In the genomic region with DNA sequence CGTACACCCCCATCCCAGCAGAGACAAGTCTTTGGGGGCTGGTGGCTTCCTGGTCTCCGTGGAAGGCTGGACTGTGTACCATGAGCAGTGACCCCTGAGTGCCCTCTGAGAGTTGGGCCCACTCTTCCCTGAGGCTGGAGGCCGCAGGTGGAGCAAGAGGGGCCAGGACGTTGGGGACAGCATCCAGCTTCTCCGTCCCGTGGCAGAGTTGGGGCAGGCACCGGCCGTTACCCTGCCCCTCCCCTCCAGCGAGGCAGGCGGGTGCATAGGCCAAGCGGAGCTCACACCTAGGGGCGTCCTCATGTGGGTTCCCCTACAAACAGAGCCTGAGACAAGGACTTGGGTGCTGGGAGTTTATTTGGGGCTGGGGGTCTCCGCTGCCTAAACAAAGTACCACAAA, we compare ENCODE assay signal across 37 cellular contexts. TPM values are rescaled to one million over a fixed set of nuclear protein-coding genes. Genes with fewer than 3 reads are reported as not detected.
"Had no signal": no experiment of that assay in that cellular context is flagged by ENCODE, and none has a peak within 500 bp of the region (broad histone marks: within the 10 kb centered on the region; RNA-seq: fewer than 3 reads in every experiment).

No MANE protein-coding gene starts in this region.

- H3K36me3 Mint-ChIP-seq: activated CD4-positive, alpha-beta memory T cell treated with anti-CD3 and anti-CD28 coated beads for 36 hours; activated naive CD4-positive, alpha-beta T cell treated with anti-CD3 and anti-CD28 coated beads, Interleukin-2, amount 50 U/mL, for 72 hours; activated naive CD8-positive, alpha-beta T cell treated with anti-CD3 and anti-CD28 coated beads for 36 hours; brain had no signal

- H3K9me3 ChIP-seq: adrenal gland, ascending aorta had no signal

- H3K4me1 ChIP-seq: ascending aorta had no signal

- H3K27ac ChIP-seq: adrenal gland, ascending aorta, cardiac muscle cell, VCaP had no signal

- FAIRE-seq: bronchial epithelial cell, TTC549 had no signal

- H3K27me3 Mint-ChIP-seq: activated CD4-positive, alpha-beta T cell treated with anti-CD3 and anti-CD28 coated beads, Interleukin-2, amount 10 ng/mL, durations not matched to agents 24 days and 14 days; activated CD8-positive, alpha-beta T cell treated with anti-CD3 and anti-CD28 coated beads for 36 hours; activated naive CD8-positive, alpha-beta T cell treated with anti-CD3 and anti-CD28 coated beads for 36 hours; activated T-helper 17 cell treated with anti-CD3 and anti-CD28 coated beads, Interleukin-2, amount 50 U/mL, for 72 hours had no signal

- ATAC-seq: activated CD8-positive, alpha-beta T cell treated with anti-CD3 and anti-CD28 coated beads for 36 hours; activated naive CD4-positive, alpha-beta T cell treated with anti-CD3 and anti-CD28 coated beads, Interleukin-2, amount 50 U/mL, for 72 hours; activated T-cell treated with anti-CD3 and anti-CD28 coated beads, Interleukin-2, amount 50 U/mL, for 4 hours; activated T-cell treated with anti-CD3 and anti-CD28 coated beads, Interleukin-2, amount 50 U/mL, for 72 hours; activated T-helper 17 cell treated with anti-CD3 and anti-CD28 coated beads, Interleukin-2, amount 50 U/mL, for 72 hours had no signal

- H3K4me3 Mint-ChIP-seq: activated B cell treated with CpG ODN at 0.5 μM for 24 hours; activated CD4-positive, alpha-beta memory T cell treated with anti-CD3 and anti-CD28 coated beads for 36 hours; activated CD4-positive, alpha-beta T cell treated with anti-CD3 and anti-CD28 coated beads, Interleukin-2, amount 10 ng/mL, durations not matched to agents 24 days and 14 days; activated CD8-positive, alpha-beta T cell treated with anti-CD3 and anti-CD28 coated beads for 36 hours; activated naive CD4-positive, alpha-beta T cell treated with anti-CD3 and anti-CD28 coated beads for 36 hours; activated naive CD8-positive, alpha-beta T cell treated with anti-CD3 and anti-CD28 coated beads for 36 hours; activated T-cell treated with anti-CD3 and anti-CD28 coated beads, Interleukin-2, amount 50 U/mL, for 4 hours; activated T-cell treated with anti-CD3 and anti-CD28 coated beads, Interleukin-2, amount 50 U/mL, for 72 hours; activated T-helper 1 cell treated with anti-CD3 and anti-CD28 coated beads, Interleukin-12 subunit alpha, Interleukin-12 subunit beta, Interleukin-2, Interleukin-4 antibody, amounts not matched to agents 30 ng/mL and 10 ng/mL and 1 ng/mL, durations not matched to agents 14 hours and 24 hours and 36 hours; activated T-helper 17 cell treated with anti-CD3 and anti-CD28 coated beads, Interleukin-2, amount 50 U/mL, for 72 hours; brain; T-helper 1 cell treated with Interleukin-12 subunit alpha and Interleukin-12 subunit beta and Interleukin-4 antibody, amounts not matched to agents 30 μg/mL and 1 μg/mL, for 36 hours; T-helper 2 cell treated with Interferon-gamma antibody and Interleukin-4, amounts not matched to agents 5 μg/mL and 100 μg/mL, for 36 hours had no signal

- H3K9me3 Mint-ChIP-seq: activated B cell treated with CpG ODN at 0.5 μM for 24 hours; activated CD4-positive, alpha-beta memory T cell treated with anti-CD3 and anti-CD28 coated beads for 36 hours; activated CD4-positive, alpha-beta T cell treated with anti-CD3 and anti-CD28 coated beads, Interleukin-2, amount 10 ng/mL, durations not matched to agents 24 days and 14 days; activated CD8-positive, alpha-beta T cell treated with anti-CD3 and anti-CD28 coated beads for 36 hours; activated naive CD4-positive, alpha-beta T cell treated with anti-CD3 and anti-CD28 coated beads for 36 hours; activated naive CD4-positive, alpha-beta T cell treated with anti-CD3 and anti-CD28 coated beads, Interleukin-2, amount 50 U/mL, for 72 hours; activated naive CD8-positive, alpha-beta T cell treated with anti-CD3 and anti-CD28 coated beads for 36 hours; activated T-cell treated with anti-CD3 and anti-CD28 coated beads, Interleukin-2, amount 50 U/mL, for 4 hours; activated T-cell treated with anti-CD3 and anti-CD28 coated beads, Interleukin-2, amount 50 U/mL, for 72 hours; activated T-helper 1 cell treated with anti-CD3 and anti-CD28 coated beads, Interleukin-12 subunit alpha, Interleukin-12 subunit beta, Interleukin-2, Interleukin-4 antibody, amounts not matched to agents 30 ng/mL and 10 ng/mL and 1 ng/mL, durations not matched to agents 14 hours and 24 hours and 36 hours; activated T-helper 17 cell treated with anti-CD3 and anti-CD28 coated beads, Interleukin-2, amount 50 U/mL, for 72 hours; T-helper 1 cell treated with Interleukin-12 subunit alpha and Interleukin-12 subunit beta and Interleukin-4 antibody, amounts not matched to agents 30 μg/mL and 1 μg/mL, for 36 hours; T-helper 2 cell treated with Interferon-gamma antibody and Interleukin-4, amounts not matched to agents 5 μg/mL and 100 μg/mL, for 36 hours had no signal

- H3K4me1 Mint-ChIP-seq: activated CD4-positive, alpha-beta T cell treated with anti-CD3 and anti-CD28 coated beads, Interleukin-2, amount 10 ng/mL, durations not matched to agents 24 days and 14 days; activated naive CD8-positive, alpha-beta T cell treated with anti-CD3 and anti-CD28 coated beads for 36 hours; activated T-helper 17 cell treated with anti-CD3 and anti-CD28 coated beads, Interleukin-2, amount 50 U/mL, for 72 hours had no signal

- DNase-seq: activated B cell treated with CpG ODN at 0.5 μM for 24 hours; activated CD4-positive, alpha-beta memory T cell treated with anti-CD3 and anti-CD28 coated beads for 36 hours; activated CD4-positive, alpha-beta T cell treated with anti-CD3 and anti-CD28 coated beads for 4 hours; activated CD4-positive, alpha-beta T cell treated with anti-CD3 and anti-CD28 coated beads, Interleukin-2, amount 10 ng/mL, durations not matched to agents 24 days and 14 days; activated CD4-positive, alpha-beta T cell treated with anti-CD3 and anti-CD28 coated beads, Interleukin-2, amount 50 U/mL, for 1 hour; activated CD4-positive, alpha-beta T cell treated with anti-CD3 and anti-CD28 coated beads, Interleukin-2, amount 50 U/mL, for 4 hours; activated CD4-positive, CD25-positive, alpha-beta regulatory T cell treated with anti-CD3 and anti-CD28 coated beads, Interleukin-2, amount 50 U/mL, for 72 hours; activated CD8-positive, alpha-beta memory T cell treated with anti-CD3 and anti-CD28 coated beads, Interleukin-2, amount 50 U/mL, for 4 hours; activated CD8-positive, alpha-beta T cell treated with anti-CD3 and anti-CD28 coated beads for 36 hours; activated effector memory CD4-positive, alpha-beta T cell treated with anti-CD3 and anti-CD28 coated beads, Interleukin-2, amount 50 U/mL, for 16 hours; activated gamma-delta T cell treated with Interleukin-2 at 50 U/mL for 16 hours; activated naive CD4-positive, alpha-beta T cell; activated naive CD4-positive, alpha-beta T cell treated with anti-CD3 and anti-CD28 coated beads for 36 hours; activated naive CD4-positive, alpha-beta T cell treated with anti-CD3 and anti-CD28 coated beads, Interleukin-2, amount 50 U/mL, for 16 hours; activated naive CD8-positive, alpha-beta T cell treated with anti-CD3 and anti-CD28 coated beads for 36 hours; activated T-cell treated with anti-CD3 and anti-CD28 coated beads for 4 hours; activated T-cell treated with anti-CD3 and anti-CD28 coated beads, Interleukin-2, amount 50 U/mL, for 1 hour; activated T-cell treated with anti-CD3 and anti-CD28 coated beads, Interleukin-2, amount 50 U/mL, for 4 hours; activated T-cell treated with anti-CD3 and anti-CD28 coated beads, Interleukin-2, amount 50 U/mL, for 72 hours; adrenal gland; amniotic stem cell; central memory CD4-positive, alpha-beta T cell; T-helper 1 cell; T-helper 2 cell; T-helper 9 cell had no signal

- H3K27me3 ChIP-seq: adrenal gland, ascending aorta, cardiac muscle cell had no signal

- H3K4me3 ChIP-seq: adrenal gland, ascending aorta, cardiac muscle cell had no signal

- H3K36me3 ChIP-seq: adrenal gland, ascending aorta, cardiac muscle cell had no signal

- H3K27ac Mint-ChIP-seq: activated B cell treated with CpG ODN at 0.5 μM for 24 hours; activated CD4-positive, alpha-beta memory T cell treated with anti-CD3 and anti-CD28 coated beads for 36 hours; activated CD4-positive, alpha-beta T cell treated with anti-CD3 and anti-CD28 coated beads, Interleukin-2, amount 10 ng/mL, durations not matched to agents 24 days and 14 days; activated CD8-positive, alpha-beta T cell treated with anti-CD3 and anti-CD28 coated beads for 36 hours; activated naive CD4-positive, alpha-beta T cell treated with anti-CD3 and anti-CD28 coated beads for 36 hours; activated naive CD8-positive, alpha-beta T cell treated with anti-CD3 and anti-CD28 coated beads for 36 hours; activated T-cell treated with anti-CD3 and anti-CD28 coated beads, Interleukin-2, amount 50 U/mL, for 72 hours; activated T-helper 1 cell treated with anti-CD3 and anti-CD28 coated beads, Interleukin-12 subunit alpha, Interleukin-12 subunit beta, Interleukin-2, Interleukin-4 antibody, amounts not matched to agents 30 ng/mL and 10 ng/mL and 1 ng/mL, durations not matched to agents 14 hours and 24 hours and 36 hours; activated T-helper 17 cell treated with anti-CD3 and anti-CD28 coated beads, Interleukin-2, amount 50 U/mL, for 72 hours; T-helper 1 cell treated with Interleukin-12 subunit alpha and Interleukin-12 subunit beta and Interleukin-4 antibody, amounts not matched to agents 30 μg/mL and 1 μg/mL, for 36 hours; T-helper 2 cell treated with Interferon-gamma antibody and Interleukin-4, amounts not matched to agents 5 μg/mL and 100 μg/mL, for 36 hours had no signal

RNA-seq across cellular contexts. Expression of a gene that starts 14.0 kb away (rescaled TPM):
- total RNA-seq: activated B cell treated with CpG ODN at 0.5 μM for 24 hours; activated CD4-positive, alpha-beta memory T cell treated with anti-CD3 and anti-CD28 coated beads for 36 hours; activated CD4-positive, alpha-beta T cell treated with anti-CD3 and anti-CD28 coated beads, Interleukin-2, amount 10 ng/mL, durations not matched to agents 24 days and 14 days; activated CD8-positive, alpha-beta memory T cell treated with anti-CD3 and anti-CD28 coated beads for 36 hours; activated CD8-positive, alpha-beta T cell treated with anti-CD3 and anti-CD28 coated beads for 36 hours; activated naive CD4-positive, alpha-beta T cell treated with anti-CD3 and anti-CD28 coated beads for 36 hours; activated naive CD4-positive, alpha-beta T cell treated with anti-CD3 and anti-CD28 coated beads, Interleukin-2, amount 50 U/mL, for 72 hours; activated naive CD8-positive, alpha-beta T cell treated with anti-CD3 and anti-CD28 coated beads for 36 hours; activated T-cell treated with anti-CD3 and anti-CD28 coated beads, Interleukin-2, amount 50 U/mL, for 4 hours; activated T-cell treated with anti-CD3 and anti-CD28 coated beads, Interleukin-2, amount 50 U/mL, for 72 hours; activated T-helper 17 cell treated with anti-CD3 and anti-CD28 coated beads, Interleukin-2, amount 50 U/mL, for 72 hours; ascending aorta; bronchial epithelial cell; cardiac muscle cell had no signal
- polyA plus RNA-seq: cardiac muscle cell had no signal

RNA-seq across cellular contexts. Expression of a gene that starts 29.6 kb away (rescaled TPM):
- total RNA-seq: activated B cell treated with CpG ODN at 0.5 μM for 24 hours; activated CD4-positive, alpha-beta memory T cell treated with anti-CD3 and anti-CD28 coated beads for 36 hours; activated CD4-positive, alpha-beta T cell treated with anti-CD3 and anti-CD28 coated beads, Interleukin-2, amount 10 ng/mL, durations not matched to agents 24 days and 14 days; activated CD8-positive, alpha-beta memory T cell treated with anti-CD3 and anti-CD28 coated beads for 36 hours; activated naive CD4-positive, alpha-beta T cell treated with anti-CD3 and anti-CD28 coated beads for 36 hours; activated naive CD4-positive, alpha-beta T cell treated with anti-CD3 and anti-CD28 coated beads, Interleukin-2, amount 50 U/mL, for 72 hours; activated T-cell treated with anti-CD3 and anti-CD28 coated beads, Interleukin-2, amount 50 U/mL, for 4 hours; activated T-cell treated with anti-CD3 and anti-CD28 coated beads, Interleukin-2, amount 50 U/mL, for 72 hours; activated T-helper 1 cell treated with anti-CD3 and anti-CD28 coated beads, Interleukin-12 subunit alpha, Interleukin-12 subunit beta, Interleukin-2, Interleukin-4 antibody, amounts not matched to agents 30 ng/mL and 10 ng/mL and 1 ng/mL, durations not matched to agents 14 hours and 24 hours and 36 hours; activated T-helper 17 cell treated with anti-CD3 and anti-CD28 coated beads, Interleukin-2, amount 50 U/mL, for 72 hours; ascending aorta; bronchial epithelial cell had no signal
